ENCODE assay signal across 2 cellular contexts in the genomic region with DNA sequence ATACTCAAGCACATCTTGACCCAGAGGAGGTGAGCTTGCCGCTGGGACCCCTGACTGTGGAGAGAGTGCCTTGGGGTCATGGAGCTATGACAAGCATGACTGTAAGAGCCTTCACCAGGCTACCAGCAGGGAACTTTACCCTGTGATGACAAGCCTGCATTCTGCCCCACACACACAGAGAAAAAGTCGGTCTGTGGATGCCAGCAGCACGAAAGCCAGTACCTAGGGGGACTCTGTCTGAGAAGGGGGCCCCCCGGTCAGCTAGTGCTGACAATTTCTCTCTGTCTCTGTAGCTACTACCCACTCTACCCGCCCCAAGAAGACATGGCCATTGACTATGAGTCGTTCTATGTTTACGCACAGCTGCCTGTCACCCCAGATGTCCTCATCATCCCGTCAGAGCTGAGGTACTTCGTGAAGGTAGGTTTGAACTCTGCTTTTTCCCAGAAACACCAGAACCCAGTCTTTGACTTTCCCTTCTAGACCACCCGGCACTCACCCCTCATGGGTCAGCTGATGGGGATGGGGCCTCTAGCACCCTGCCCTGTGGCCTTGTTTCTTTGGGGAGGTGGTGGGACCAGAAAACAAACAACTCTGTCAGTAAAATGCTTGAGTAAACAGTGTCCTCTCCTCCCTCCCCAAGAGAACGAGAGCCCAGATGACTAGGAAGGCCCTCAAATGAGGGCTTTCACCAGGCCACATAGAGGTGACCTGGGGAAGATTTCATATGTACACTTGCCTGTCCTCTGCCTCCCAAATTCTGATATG.
TF ChIP-seq lines count a peak whose summit lies in the region.

No MANE protein-coding gene starts in this region.

TF ChIP-seq in IMR-90, 13 proteins besides CTCF, POLR2A, EP300 and RAD21:
- TF ChIP-seq, protein P1, sequence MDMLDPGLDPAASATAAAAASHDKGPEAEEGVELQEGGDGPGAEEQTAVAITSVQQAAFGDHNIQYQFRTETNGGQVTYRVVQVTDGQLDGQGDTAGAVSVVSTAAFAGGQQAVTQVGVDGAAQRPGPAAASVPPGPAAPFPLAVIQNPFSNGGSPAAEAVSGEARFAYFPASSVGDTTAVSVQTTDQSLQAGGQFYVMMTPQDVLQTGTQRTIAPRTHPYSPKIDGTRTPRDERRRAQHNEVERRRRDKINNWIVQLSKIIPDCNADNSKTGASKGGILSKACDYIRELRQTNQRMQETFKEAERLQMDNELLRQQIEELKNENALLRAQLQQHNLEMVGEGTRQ (IDR thresholded peaks at IDR 0.05; ENCODE audit: low read depth, low read length), result no peak
- TF ChIP-seq CEBPB (IDR thresholded peaks at IDR 0.05; ENCODE audit: low read depth, low read length) (no peak), RCOR1 (IDR thresholded peaks at IDR 0.05; ENCODE audit: insufficient replicate concordance, low read length) (no peak), CHD1 (IDR thresholded peaks at IDR 0.05; ENCODE audit: low read depth, low read length) (no peak), MAZ (IDR thresholded peaks at IDR 0.05; ENCODE audit: borderline replicate concordance, low read depth, low read length) (no peak), BHLHE40 (IDR thresholded peaks at IDR 0.05; ENCODE audit: low read depth, low read length) (no peak), NFE2L2 (IDR thresholded peaks at IDR 0.05; ENCODE audit: low read depth, low read length) (no peak)
TF ChIP-seq in IMR-90: peak in this region for 0.

TF ChIP-seq in SK-N-SH, 30 proteins besides CTCF, POLR2A, EP300 and RAD21:
- TF ChIP-seq, protein P2, sequence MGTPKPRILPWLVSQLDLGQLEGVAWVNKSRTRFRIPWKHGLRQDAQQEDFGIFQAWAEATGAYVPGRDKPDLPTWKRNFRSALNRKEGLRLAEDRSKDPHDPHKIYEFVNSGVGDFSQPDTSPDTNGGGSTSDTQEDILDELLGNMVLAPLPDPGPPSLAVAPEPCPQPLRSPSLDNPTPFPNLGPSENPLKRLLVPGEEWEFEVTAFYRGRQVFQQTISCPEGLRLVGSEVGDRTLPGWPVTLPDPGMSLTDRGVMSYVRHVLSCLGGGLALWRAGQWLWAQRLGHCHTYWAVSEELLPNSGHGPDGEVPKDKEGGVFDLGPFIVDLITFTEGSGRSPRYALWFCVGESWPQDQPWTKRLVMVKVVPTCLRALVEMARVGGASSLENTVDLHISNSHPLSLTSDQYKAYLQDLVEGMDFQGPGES (IDR thresholded peaks at IDR 0.05; ENCODE audit: low read depth, low read length), result no peak
- TF ChIP-seq GATA2 (CRISPR knock-in tag; IDR thresholded peaks at IDR 0.05) (no peak), TCF12 (IDR thresholded peaks at IDR 0.05) (no peak), MXI1 (IDR thresholded peaks at IDR 0.05; ENCODE audit: low read depth, low read length) (no peak), EZH2phosphoT487 (IDR thresholded peaks at IDR 0.05; ENCODE audit: borderline replicate concordance, low read depth) (no peak), TAF1 (IDR thresholded peaks at IDR 0.05; ENCODE audit: borderline replicate concordance, low read depth, low read length) (no peak), GABPA (IDR thresholded peaks at IDR 0.05; ENCODE audit: low read depth) (no peak), JUND (IDR thresholded peaks at IDR 0.05) (no peak), RFX5 (IDR thresholded peaks at IDR 0.05; ENCODE audit: low read length) (no peak), CHD2 (IDR thresholded peaks at IDR 0.05; ENCODE audit: low read length, partially characterized antibody) (no peak), TEAD4 (IDR thresholded peaks at IDR 0.05; ENCODE audit: borderline replicate concordance, insufficient read depth) (no peak), FOSL2 (IDR thresholded peaks at IDR 0.05; ENCODE audit: borderline replicate concordance, low read depth) (no peak)
- TF ChIP-seq, protein P3, sequence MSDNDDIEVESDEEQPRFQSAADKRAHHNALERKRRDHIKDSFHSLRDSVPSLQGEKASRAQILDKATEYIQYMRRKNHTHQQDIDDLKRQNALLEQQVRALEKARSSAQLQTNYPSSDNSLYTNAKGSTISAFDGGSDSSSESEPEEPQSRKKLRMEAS (IDR thresholded peaks at IDR 0.05; ENCODE audit: low read depth), result no peak
